In genomic region chr7:5699467-5699866, GRCh38 we compare ENCODE assay signal across 8 cellular contexts.
DNase-seq lines count a peak whose midpoint lies in the region; ATAC-seq and TF ChIP-seq lines count a peak whose summit lies in the region.

No MANE protein-coding gene starts in this region.

- DNase-seq in T-helper 1 cell = no peak
- DNase-seq in activated CD8-positive, alpha-beta T cell treated with anti-CD3 and anti-CD28 coated beads, Interleukin-2, amount 10 ng/mL, durations not matched to agents 7 days and 5 days = peak; percentile 30
- no peak for DNase-seq in stimulated activated naive B cell treated with anti-CD40 and anti-IgM and Interleukin-4, amounts not matched to agents 10 μg/mL and 1 μg/mL and 100 μg/mL, for 72 hours

- H3K27me3 Mint-ChIP-seq in T-helper 1 cell treated with Interleukin-12 subunit alpha and Interleukin-12 subunit beta and Interleukin-4 antibody, amounts not matched to agents 30 μg/mL and 1 μg/mL, for 36 hours (ENCODE audit: low read depth) = peaks cover 42% of the 10 kb centered on the region
- no peaks in the 10 kb centered on the region for H3K27me3 Mint-ChIP-seq in activated CD8-positive, alpha-beta T cell treated with anti-CD3 and anti-CD28 coated beads, Interleukin-2, amount 10 ng/mL, durations not matched to agents 7 days and 5 days (ENCODE audit: low read depth)
- no peaks in the 10 kb centered on the region for H3K27me3 Mint-ChIP-seq in stimulated activated naive B cell treated with anti-CD40 and anti-IgM and Interleukin-4, amounts not matched to agents 10 μg/mL and 1 μg/mL and 100 μg/mL, for 72 hours

- H3K4me1 Mint-ChIP-seq in T-helper 1 cell treated with Interleukin-12 subunit alpha and Interleukin-12 subunit beta and Interleukin-4 antibody, amounts not matched to agents 30 μg/mL and 1 μg/mL, for 36 hours (ENCODE audit: low read depth) = peaks cover 82% of the 10 kb centered on the region
- peaks cover 81% of the 10 kb centered on the region for H3K4me1 Mint-ChIP-seq in activated CD8-positive, alpha-beta T cell treated with anti-CD3 and anti-CD28 coated beads, Interleukin-2, amount 10 ng/mL, durations not matched to agents 7 days and 5 days (ENCODE audit: low read depth)
- H3K4me1 Mint-ChIP-seq in stimulated activated naive B cell treated with anti-CD40 and anti-IgM and Interleukin-4, amounts not matched to agents 10 μg/mL and 1 μg/mL and 100 μg/mL, for 72 hours = peaks cover 66 to 79% of the 10 kb centered on the region in 2 donors

- no peak overlapping the region for H3K4me3 Mint-ChIP-seq in T-helper 1 cell treated with Interleukin-12 subunit alpha and Interleukin-12 subunit beta and Interleukin-4 antibody, amounts not matched to agents 30 μg/mL and 1 μg/mL, for 36 hours
- H3K4me3 Mint-ChIP-seq in activated CD8-positive, alpha-beta T cell treated with anti-CD3 and anti-CD28 coated beads, Interleukin-2, amount 10 ng/mL, durations not matched to agents 7 days and 5 days = no peak overlapping the region
- H3K4me3 Mint-ChIP-seq in stimulated activated naive B cell treated with anti-CD40 and anti-IgM and Interleukin-4, amounts not matched to agents 10 μg/mL and 1 μg/mL and 100 μg/mL, for 72 hours = peak overlapping the region; percentile 9 to 14

- TF ChIP-seq CTCF in gastroesophageal sphincter (IDR thresholded peaks at IDR 0.05) = no peak

- CTCF ChIA-PET in activated CD8-positive, alpha-beta T cell treated with anti-CD3 and anti-CD28 coated beads, Interleukin-2, amount 10 ng/mL, durations not matched to agents 7 days and 5 days (lab: Charles Lee) = interaction anchor here (0.8 to 7.4 kb wide), 10 partner anchors 10 to 205 kb away, joined by 3 to 102 read pairs (median 4); partner anchors contain the start of gene RNF216

- peaks cover 29% of the 10 kb centered on the region for H3K36me3 Mint-ChIP-seq in T-helper 1 cell treated with Interleukin-12 subunit alpha and Interleukin-12 subunit beta and Interleukin-4 antibody, amounts not matched to agents 30 μg/mL and 1 μg/mL, for 36 hours (ENCODE audit: low read depth)
- H3K36me3 Mint-ChIP-seq in activated CD8-positive, alpha-beta T cell treated with anti-CD3 and anti-CD28 coated beads, Interleukin-2, amount 10 ng/mL, durations not matched to agents 7 days and 5 days (ENCODE audit: low read depth) = peaks cover 51% of the 10 kb centered on the region
- peaks cover 36 to 57% of the 10 kb centered on the region in 2 donors for H3K36me3 Mint-ChIP-seq in stimulated activated naive B cell treated with anti-CD40 and anti-IgM and Interleukin-4, amounts not matched to agents 10 μg/mL and 1 μg/mL and 100 μg/mL, for 72 hours

- POLR2A ChIA-PET in activated CD8-positive, alpha-beta T cell treated with anti-CD3 and anti-CD28 coated beads, Interleukin-2, amount 10 ng/mL, durations not matched to agents 7 days and 5 days (lab: Charles Lee) = interaction anchor here (1.6 to 2.5 kb wide), 2 partner anchors 11 to 174 kb away, joined by 7 to 13 read pairs; no protein-coding TSS in a partner anchor

- H3K36me3 ChIP-seq in gastroesophageal sphincter = peaks cover 0 to 21% of the 10 kb centered on the region in 2 donors

- H3K4me1 ChIP-seq in gastroesophageal sphincter = peaks cover 34 to 100% (median 55%) of the 10 kb centered on the region in 3 donors

- H3K9me3 Mint-ChIP-seq in T-helper 1 cell treated with Interleukin-12 subunit alpha and Interleukin-12 subunit beta and Interleukin-4 antibody, amounts not matched to agents 30 μg/mL and 1 μg/mL, for 36 hours = no peaks in the 10 kb centered on the region
- no peaks in the 10 kb centered on the region for H3K9me3 Mint-ChIP-seq in activated CD8-positive, alpha-beta T cell treated with anti-CD3 and anti-CD28 coated beads, Interleukin-2, amount 10 ng/mL, durations not matched to agents 7 days and 5 days (ENCODE audit: insufficient read depth)
- H3K9me3 Mint-ChIP-seq in stimulated activated naive B cell treated with anti-CD40 and anti-IgM and Interleukin-4, amounts not matched to agents 10 μg/mL and 1 μg/mL and 100 μg/mL, for 72 hours = no peaks in the 10 kb centered on the region

- TF ChIP-seq EP300 in gastroesophageal sphincter (IDR thresholded peaks at IDR 0.05) = no peak

- no peak for ATAC-seq in activated CD8-positive, alpha-beta T cell treated with anti-CD3 and anti-CD28 coated beads, Interleukin-2, amount 10 ng/mL, durations not matched to agents 7 days and 5 days
- no peak for ATAC-seq in gastroesophageal sphincter
- ATAC-seq in stimulated activated naive B cell treated with anti-CD40 and anti-IgM and Interleukin-4, amounts not matched to agents 10 μg/mL and 1 μg/mL and 100 μg/mL, for 72 hours (replicated peaks) = no peak
- ATAC-seq in HG03521 (IDR thresholded peaks at IDR 0.05; ENCODE audit: unreplicated experiment) = no peak
- ATAC-seq in GM21423 (IDR thresholded peaks at IDR 0.05; ENCODE audit: unreplicated experiment) = no peak
- no peak for ATAC-seq in HG02973 (IDR thresholded peaks at IDR 0.05; ENCODE audit: unreplicated experiment)

- peak overlapping the region; percentile 93 to 100 (median 96) for H3K27ac ChIP-seq in gastroesophageal sphincter

- H3K27ac Mint-ChIP-seq in T-helper 1 cell treated with Interleukin-12 subunit alpha and Interleukin-12 subunit beta and Interleukin-4 antibody, amounts not matched to agents 30 μg/mL and 1 μg/mL, for 36 hours = peak overlapping the region; percentile 28
- peak overlapping the region; percentile 2 for H3K27ac Mint-ChIP-seq in activated CD8-positive, alpha-beta T cell treated with anti-CD3 and anti-CD28 coated beads, Interleukin-2, amount 10 ng/mL, durations not matched to agents 7 days and 5 days
- peak overlapping the region; percentile 82 for H3K27ac Mint-ChIP-seq in stimulated activated naive B cell treated with anti-CD40 and anti-IgM and Interleukin-4, amounts not matched to agents 10 μg/mL and 1 μg/mL and 100 μg/mL, for 72 hours

- H3K9me3 ChIP-seq in gastroesophageal sphincter = no peaks in the 10 kb centered on the region

- no peak overlapping the region for H3K4me3 ChIP-seq in gastroesophageal sphincter

- 24% methylated on average over 3 to 4 of the region's 4 CpGs for WGBS in gastroesophageal sphincter (ENCODE audit: low coverage in 1 of 2), 2 donors

- TF ChIP-seq POLR2A in gastroesophageal sphincter (IDR thresholded peaks at IDR 0.05) = no peak

- H3K27me3 ChIP-seq in gastroesophageal sphincter = no peaks in the 10 kb centered on the region

Comparison
In these comparisons a context has a peak if more than half of its experiments do, and no peak if none do; other contexts are left out.
1. H3K27ac Mint-ChIP-seq: peak in every context shown above with its lines; median percentile 82 in stimulated activated naive B cell treated with anti-CD40 and anti-IgM and Interleukin-4, amounts not matched to agents 10 μg/mL and 1 μg/mL and 100 μg/mL, for 72 hours; 28 in T-helper 1 cell treated with Interleukin-12 subunit alpha and Interleukin-12 subunit beta and Interleukin-4 antibody, amounts not matched to agents 30 μg/mL and 1 μg/mL, for 36 hours; 2 in activated CD8-positive, alpha-beta T cell treated with anti-CD3 and anti-CD28 coated beads, Interleukin-2, amount 10 ng/mL, durations not matched to agents 7 days and 5 days.
2. H3K4me3 Mint-ChIP-seq: peak in stimulated activated naive B cell treated with anti-CD40 and anti-IgM and Interleukin-4, amounts not matched to agents 10 μg/mL and 1 μg/mL and 100 μg/mL, for 72 hours (2 of 2); none in T-helper 1 cell treated with Interleukin-12 subunit alpha and Interleukin-12 subunit beta and Interleukin-4 antibody, amounts not matched to agents 30 μg/mL and 1 μg/mL, for 36 hours (single experiment) and activated CD8-positive, alpha-beta T cell treated with anti-CD3 and anti-CD28 coated beads, Interleukin-2, amount 10 ng/mL, durations not matched to agents 7 days and 5 days (single experiment).